2 cellular contexts compared by ENCODE assay signal in the genomic region with DNA sequence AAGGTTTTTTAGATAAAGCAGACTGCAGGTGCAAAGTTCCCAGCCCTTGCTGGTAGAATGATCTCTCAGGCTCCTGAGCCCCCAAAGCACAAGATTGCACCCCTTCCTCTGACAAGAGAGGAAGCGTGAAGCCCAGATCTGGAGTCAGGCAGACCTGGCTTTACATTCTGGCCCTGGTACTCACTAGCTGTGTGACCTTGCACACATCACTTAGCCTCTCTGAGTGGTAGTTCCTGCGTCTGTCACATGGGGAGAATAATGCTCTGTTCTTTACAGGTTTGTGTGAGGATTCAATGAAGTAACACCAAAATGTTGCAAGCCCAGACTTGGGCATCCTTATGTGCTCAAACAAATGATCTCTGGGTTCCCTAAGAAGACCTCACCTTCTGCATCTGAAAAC.
TF ChIP-seq lines count a peak whose summit lies in the region.

No MANE protein-coding gene starts in this region.

TF ChIP-seq in GM23338, 12 proteins besides CTCF, POLR2A, EP300 and RAD21 (continues in another document):
- no peak for TF ChIP-seq JUNB (IDR thresholded peaks at IDR 0.05; ENCODE audit: unreplicated experiment)
- TF ChIP-seq ZNF114 (CRISPR knock-in tag; IDR thresholded peaks at IDR 0.05) = no peak
- TF ChIP-seq NANOG (IDR thresholded peaks at IDR 0.05; ENCODE audit: borderline replicate concordance) = no peak
- TF ChIP-seq CREB1 (CRISPR knock-in tag; IDR thresholded peaks at IDR 0.05; ENCODE audit: low read depth) = no peak
- TF ChIP-seq, protein P1, sequence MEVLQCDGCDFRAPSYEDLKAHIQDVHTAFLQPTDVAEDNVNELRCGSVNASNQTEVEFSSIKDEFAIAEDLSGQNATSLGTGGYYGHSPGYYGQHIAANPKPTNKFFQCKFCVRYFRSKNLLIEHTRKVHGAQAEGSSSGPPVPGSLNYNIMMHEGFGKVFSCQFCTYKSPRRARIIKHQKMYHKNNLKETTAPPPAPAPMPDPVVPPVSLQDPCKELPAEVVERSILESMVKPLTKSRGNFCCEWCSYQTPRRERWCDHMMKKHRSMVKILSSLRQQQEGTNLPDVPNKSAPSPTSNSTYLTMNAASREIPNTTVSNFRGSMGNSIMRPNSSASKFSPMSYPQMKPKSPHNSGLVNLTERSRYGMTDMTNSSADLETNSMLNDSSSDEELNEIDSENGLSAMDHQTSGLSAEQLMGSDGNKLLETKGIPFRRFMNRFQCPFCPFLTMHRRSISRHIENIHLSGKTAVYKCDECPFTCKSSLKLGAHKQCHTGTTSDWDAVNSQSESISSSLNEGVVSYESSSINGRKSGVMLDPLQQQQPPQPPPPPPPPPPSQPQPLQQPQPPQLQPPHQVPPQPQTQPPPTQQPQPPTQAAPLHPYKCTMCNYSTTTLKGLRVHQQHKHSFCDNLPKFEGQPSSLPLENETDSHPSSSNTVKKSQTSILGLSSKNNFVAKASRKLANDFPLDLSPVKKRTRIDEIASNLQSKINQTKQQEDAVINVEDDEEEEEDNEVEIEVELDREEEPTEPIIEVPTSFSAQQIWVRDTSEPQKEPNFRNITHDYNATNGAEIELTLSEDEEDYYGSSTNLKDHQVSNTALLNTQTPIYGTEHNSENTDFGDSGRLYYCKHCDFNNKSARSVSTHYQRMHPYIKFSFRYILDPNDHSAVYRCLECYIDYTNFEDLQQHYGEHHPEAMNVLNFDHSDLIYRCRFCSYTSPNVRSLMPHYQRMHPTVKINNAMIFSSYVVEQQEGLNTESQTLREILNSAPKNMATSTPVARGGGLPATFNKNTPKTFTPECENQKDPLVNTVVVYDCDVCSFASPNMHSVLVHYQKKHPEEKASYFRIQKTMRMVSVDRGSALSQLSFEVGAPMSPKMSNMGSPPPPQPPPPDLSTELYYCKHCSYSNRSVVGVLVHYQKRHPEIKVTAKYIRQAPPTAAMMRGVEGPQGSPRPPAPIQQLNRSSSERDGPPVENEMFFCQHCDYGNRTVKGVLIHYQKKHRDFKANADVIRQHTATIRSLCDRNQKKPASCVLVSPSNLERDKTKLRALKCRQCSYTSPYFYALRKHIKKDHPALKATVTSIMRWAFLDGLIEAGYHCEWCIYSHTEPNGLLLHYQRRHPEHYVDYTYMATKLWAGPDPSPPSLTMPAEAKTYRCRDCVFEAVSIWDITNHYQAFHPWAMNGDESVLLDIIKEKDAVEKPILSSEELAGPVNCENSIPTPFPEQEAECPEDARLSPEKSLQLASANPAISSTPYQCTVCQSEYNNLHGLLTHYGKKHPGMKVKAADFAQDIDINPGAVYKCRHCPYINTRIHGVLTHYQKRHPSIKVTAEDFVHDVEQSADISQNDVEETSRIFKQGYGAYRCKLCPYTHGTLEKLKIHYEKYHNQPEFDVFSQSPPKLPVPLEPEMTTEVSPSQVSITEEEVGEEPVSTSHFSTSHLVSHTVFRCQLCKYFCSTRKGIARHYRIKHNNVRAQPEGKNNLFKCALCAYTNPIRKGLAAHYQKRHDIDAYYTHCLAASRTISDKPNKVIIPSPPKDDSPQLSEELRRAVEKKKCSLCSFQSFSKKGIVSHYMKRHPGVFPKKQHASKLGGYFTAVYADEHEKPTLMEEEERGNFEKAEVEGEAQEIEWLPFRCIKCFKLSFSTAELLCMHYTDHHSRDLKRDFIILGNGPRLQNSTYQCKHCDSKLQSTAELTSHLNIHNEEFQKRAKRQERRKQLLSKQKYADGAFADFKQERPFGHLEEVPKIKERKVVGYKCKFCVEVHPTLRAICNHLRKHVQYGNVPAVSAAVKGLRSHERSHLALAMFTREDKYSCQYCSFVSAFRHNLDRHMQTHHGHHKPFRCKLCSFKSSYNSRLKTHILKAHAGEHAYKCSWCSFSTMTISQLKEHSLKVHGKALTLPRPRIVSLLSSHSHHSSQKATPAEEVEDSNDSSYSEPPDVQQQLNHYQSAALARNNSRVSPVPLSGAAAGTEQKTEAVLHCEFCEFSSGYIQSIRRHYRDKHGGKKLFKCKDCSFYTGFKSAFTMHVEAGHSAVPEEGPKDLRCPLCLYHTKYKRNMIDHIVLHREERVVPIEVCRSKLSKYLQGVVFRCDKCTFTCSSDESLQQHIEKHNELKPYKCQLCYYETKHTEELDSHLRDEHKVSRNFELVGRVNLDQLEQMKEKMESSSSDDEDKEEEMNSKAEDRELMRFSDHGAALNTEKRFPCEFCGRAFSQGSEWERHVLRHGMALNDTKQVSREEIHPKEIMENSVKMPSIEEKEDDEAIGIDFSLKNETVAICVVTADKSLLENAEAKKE (CRISPR knock-in tag; IDR thresholded peaks at IDR 0.05) = no peak
- TF ChIP-seq EZH2 (IDR thresholded peaks at IDR 0.05; ENCODE audit: low read depth, unreplicated experiment) = no peak
- TF ChIP-seq, protein P2, sequence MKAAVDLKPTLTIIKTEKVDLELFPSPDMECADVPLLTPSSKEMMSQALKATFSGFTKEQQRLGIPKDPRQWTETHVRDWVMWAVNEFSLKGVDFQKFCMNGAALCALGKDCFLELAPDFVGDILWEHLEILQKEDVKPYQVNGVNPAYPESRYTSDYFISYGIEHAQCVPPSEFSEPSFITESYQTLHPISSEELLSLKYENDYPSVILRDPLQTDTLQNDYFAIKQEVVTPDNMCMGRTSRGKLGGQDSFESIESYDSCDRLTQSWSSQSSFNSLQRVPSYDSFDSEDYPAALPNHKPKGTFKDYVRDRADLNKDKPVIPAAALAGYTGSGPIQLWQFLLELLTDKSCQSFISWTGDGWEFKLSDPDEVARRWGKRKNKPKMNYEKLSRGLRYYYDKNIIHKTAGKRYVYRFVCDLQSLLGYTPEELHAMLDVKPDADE (IDR thresholded peaks at IDR 0.05) = no peak
- TF ChIP-seq ZNF331 (CRISPR knock-in tag; IDR thresholded peaks at IDR 0.05; ENCODE audit: low read depth) = no peak
- no peak for TF ChIP-seq STAT1 (IDR thresholded peaks at IDR 0.05; ENCODE audit: unreplicated experiment)
- no peak for TF ChIP-seq POLR2AphosphoS5 (IDR thresholded peaks at IDR 0.05; ENCODE audit: low read depth)
- no peak for TF ChIP-seq EZH2phosphoT487 (IDR thresholded peaks at IDR 0.05; ENCODE audit: unreplicated experiment)

TF ChIP-seq in WTC11, 78 proteins besides CTCF, POLR2A, EP300 and RAD21:
- no peak for TF ChIP-seq NR2C2 (CRISPR knock-in tag; IDR thresholded peaks at IDR 0.05)
- no peak for TF ChIP-seq SP1 (CRISPR knock-in tag; conservative IDR thresholded peaks at IDR 0.05)
- no peak for TF ChIP-seq GRHL2 (CRISPR knock-in tag; IDR thresholded peaks at IDR 0.05; ENCODE audit: insufficient replicate concordance, severe bottlenecking)
- TF ChIP-seq, protein P3, sequence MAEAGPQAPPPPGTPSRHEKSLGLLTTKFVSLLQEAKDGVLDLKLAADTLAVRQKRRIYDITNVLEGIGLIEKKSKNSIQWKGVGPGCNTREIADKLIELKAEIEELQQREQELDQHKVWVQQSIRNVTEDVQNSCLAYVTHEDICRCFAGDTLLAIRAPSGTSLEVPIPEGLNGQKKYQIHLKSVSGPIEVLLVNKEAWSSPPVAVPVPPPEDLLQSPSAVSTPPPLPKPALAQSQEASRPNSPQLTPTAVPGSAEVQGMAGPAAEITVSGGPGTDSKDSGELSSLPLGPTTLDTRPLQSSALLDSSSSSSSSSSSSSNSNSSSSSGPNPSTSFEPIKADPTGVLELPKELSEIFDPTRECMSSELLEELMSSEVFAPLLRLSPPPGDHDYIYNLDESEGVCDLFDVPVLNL (CRISPR knock-in tag; IDR thresholded peaks at IDR 0.05; ENCODE audit: borderline replicate concordance, low read depth) = no peak
- no peak for TF ChIP-seq CREB1 (CRISPR knock-in tag; IDR thresholded peaks at IDR 0.05)
- TF ChIP-seq, protein P4, sequence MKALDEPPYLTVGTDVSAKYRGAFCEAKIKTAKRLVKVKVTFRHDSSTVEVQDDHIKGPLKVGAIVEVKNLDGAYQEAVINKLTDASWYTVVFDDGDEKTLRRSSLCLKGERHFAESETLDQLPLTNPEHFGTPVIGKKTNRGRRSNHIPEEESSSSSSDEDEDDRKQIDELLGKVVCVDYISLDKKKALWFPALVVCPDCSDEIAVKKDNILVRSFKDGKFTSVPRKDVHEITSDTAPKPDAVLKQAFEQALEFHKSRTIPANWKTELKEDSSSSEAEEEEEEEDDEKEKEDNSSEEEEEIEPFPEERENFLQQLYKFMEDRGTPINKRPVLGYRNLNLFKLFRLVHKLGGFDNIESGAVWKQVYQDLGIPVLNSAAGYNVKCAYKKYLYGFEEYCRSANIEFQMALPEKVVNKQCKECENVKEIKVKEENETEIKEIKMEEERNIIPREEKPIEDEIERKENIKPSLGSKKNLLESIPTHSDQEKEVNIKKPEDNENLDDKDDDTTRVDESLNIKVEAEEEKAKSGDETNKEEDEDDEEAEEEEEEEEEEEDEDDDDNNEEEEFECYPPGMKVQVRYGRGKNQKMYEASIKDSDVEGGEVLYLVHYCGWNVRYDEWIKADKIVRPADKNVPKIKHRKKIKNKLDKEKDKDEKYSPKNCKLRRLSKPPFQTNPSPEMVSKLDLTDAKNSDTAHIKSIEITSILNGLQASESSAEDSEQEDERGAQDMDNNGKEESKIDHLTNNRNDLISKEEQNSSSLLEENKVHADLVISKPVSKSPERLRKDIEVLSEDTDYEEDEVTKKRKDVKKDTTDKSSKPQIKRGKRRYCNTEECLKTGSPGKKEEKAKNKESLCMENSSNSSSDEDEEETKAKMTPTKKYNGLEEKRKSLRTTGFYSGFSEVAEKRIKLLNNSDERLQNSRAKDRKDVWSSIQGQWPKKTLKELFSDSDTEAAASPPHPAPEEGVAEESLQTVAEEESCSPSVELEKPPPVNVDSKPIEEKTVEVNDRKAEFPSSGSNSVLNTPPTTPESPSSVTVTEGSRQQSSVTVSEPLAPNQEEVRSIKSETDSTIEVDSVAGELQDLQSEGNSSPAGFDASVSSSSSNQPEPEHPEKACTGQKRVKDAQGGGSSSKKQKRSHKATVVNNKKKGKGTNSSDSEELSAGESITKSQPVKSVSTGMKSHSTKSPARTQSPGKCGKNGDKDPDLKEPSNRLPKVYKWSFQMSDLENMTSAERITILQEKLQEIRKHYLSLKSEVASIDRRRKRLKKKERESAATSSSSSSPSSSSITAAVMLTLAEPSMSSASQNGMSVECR (CRISPR knock-in tag; IDR thresholded peaks at IDR 0.05; ENCODE audit: borderline replicate concordance) = no peak
- TF ChIP-seq RELA (CRISPR knock-in tag; IDR thresholded peaks at IDR 0.05; ENCODE audit: borderline replicate concordance) = no peak
